In the genomic region with DNA sequence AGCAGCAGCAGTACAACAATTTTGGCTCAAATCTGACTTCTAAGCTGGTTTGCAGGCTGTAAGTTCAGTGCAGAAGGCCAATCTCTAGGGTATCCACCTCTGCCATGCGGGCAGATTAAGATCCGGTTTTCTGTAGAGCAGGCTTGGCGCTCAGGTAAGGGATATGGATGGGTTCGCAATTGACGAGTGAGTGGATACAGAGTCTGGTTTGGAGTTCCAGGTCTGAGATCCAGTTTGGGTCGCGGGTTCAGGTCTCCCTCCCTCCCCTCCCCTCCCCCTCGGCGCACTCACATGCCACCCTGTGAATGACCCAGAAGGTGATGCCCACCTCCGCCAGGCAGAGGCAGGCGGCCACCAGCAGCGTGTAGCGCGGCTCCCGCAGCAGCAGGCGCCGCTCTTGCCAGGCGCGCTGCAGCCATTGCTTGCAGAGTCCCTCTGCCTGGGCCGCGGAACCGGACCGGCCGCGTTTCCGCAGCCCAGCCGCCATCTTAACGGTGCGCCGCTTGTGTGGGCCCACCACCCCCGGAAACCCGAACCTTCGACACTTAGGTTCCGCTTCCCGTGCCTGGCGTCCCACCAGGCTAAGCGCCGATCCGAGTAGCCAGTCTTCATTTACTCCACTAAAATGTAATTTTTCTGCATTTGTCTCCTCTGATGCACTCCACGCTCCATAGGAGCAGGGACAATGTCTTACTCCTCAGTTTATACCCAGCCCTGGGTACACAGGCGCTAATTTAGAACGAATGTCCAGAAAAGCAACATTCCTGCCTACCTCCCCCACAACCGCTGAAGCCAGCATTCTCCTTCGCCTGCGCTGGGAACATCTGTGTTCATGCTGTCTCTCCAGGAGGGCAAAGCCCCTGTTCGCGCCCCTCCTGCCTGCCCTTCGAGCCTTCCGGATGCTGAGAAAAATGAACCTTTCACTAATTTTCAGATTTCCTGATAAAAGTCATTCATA, we compare ENCODE assay signal across 8 cellular contexts. TPM values are rescaled to one million over a fixed set of nuclear protein-coding genes. Genes with fewer than 3 reads are reported as not detected.
DNase-seq lines count a peak whose midpoint lies in the region; ATAC-seq, FAIRE-seq and TF ChIP-seq lines count a peak whose summit lies in the region.

ALG3 (minus strand) TSS at position 509 of the 958 bp plus-strand sequence; CDS start at position 487, 22 bp downstream.

- DNase-seq in SKM-1 treated with dmso at 0.1 percent for 144 hours (lab: John Stamatoyannopoulos, UW; ENCODE audit: unreplicated experiment) = peak; percentile 54
- no peak for DNase-seq in SKM-1 (lab: John Stamatoyannopoulos, UW; ENCODE audit: unreplicated experiment)
- DNase-seq in NCI-H2196 treated with DMSO at 0.1 percent for 48 hours (lab: John Stamatoyannopoulos, UW; ENCODE audit: unreplicated experiment) = peak; percentile 76
- peak; percentile 88 for DNase-seq in activated CD4-positive, CD25-positive, alpha-beta regulatory T cell treated with anti-CD3 and anti-CD28 coated beads, Interleukin-2, amount 50 U/mL, for 72 hours
- DNase-seq in central memory CD8-positive, alpha-beta T cell (ENCODE audit: low spot score in 2 of 2) = peak; percentile 79 to 82
- peak; percentile 94 for DNase-seq in kidney
- DNase-seq in stimulated activated CD4-positive, alpha-beta T cell treated with anti-CD3 and anti-CD28 coated beads, Interleukin-12 subunit alpha, Interleukin-12 subunit beta, amount 100 ng/mL, for 48 hours (ENCODE audit: low read depth in 2 of 3, low spot score in 1 of 3) = peak; percentile 82 to 87 (median 82)

- H3K9me3 Mint-ChIP-seq in central memory CD8-positive, alpha-beta T cell = no peaks in the 10 kb centered on the region

- ATAC-seq in HG03064 (IDR thresholded peaks at IDR 0.05; ENCODE audit: low read depth, unreplicated experiment) = peak; percentile 56
- ATAC-seq in central memory CD8-positive, alpha-beta T cell (replicated peaks; ENCODE audit: extremely low read depth, poor library complexity, severe bottlenecking) = peak; percentile 54

- peaks cover 22% of the 10 kb centered on the region for H3K36me3 Mint-ChIP-seq in central memory CD8-positive, alpha-beta T cell (ENCODE audit: insufficient read depth)

- H3K4me1 ChIP-seq in kidney (ENCODE audit: control insufficient read depth in 1 of 2, insufficient read depth in 1 of 2, low read depth in 1 of 2, low read length in 2 of 2) = peaks cover 6 to 9% of the 10 kb centered on the region in 2 donors

- peak within 1 kb of the TSS; percentile 74 to 100 for H3K4me3 ChIP-seq in kidney (ENCODE audit: low read length in 2 of 2)

- H3K4me3 Mint-ChIP-seq in central memory CD8-positive, alpha-beta T cell = peak within 1 kb of the TSS; percentile 96

- peak within 1 kb of the TSS; percentile 96 for H3K27ac Mint-ChIP-seq in central memory CD8-positive, alpha-beta T cell (ENCODE audit: low read depth)

- peak within 1 kb of the TSS; percentile 86 to 87 for H3K9ac ChIP-seq in kidney (ENCODE audit: low read length in 2 of 2)

- no peaks in the 10 kb centered on the region for H3K27me3 Mint-ChIP-seq in central memory CD8-positive, alpha-beta T cell

- intact Hi-C loops in kidney (cut with DNase I) = no loop called here

- H3K27ac ChIP-seq in kidney (ENCODE audit: low read depth in 2 of 2, low read length in 2 of 2) = peak within 1 kb of the TSS; percentile 26 to 53

- FAIRE-seq in kidney (lab: Jason Lieb, UNC) = no peak

- peaks cover 22% of the 10 kb centered on the region for H3K4me1 Mint-ChIP-seq in central memory CD8-positive, alpha-beta T cell

- peaks cover 6 to 13% of the 10 kb centered on the region in 2 donors for H3K36me3 ChIP-seq in kidney (ENCODE audit: control insufficient read depth in 1 of 2, insufficient read depth in 2 of 2, low read length in 2 of 2)

- H3K9me3 ChIP-seq in kidney (ENCODE audit: control insufficient read depth in 1 of 2, low read length in 2 of 2) = no peaks in the 10 kb centered on the region

- TF ChIP-seq CTCF in kidney (IDR thresholded peaks at IDR 0.05; ENCODE audit: borderline replicate concordance, extremely low read depth, insufficient read depth) = no peak

RNA-seq across cellular contexts. Expression of gene ALG3, which starts in this region (rescaled TPM):
- 33.6 TPM for total RNA-seq in kidney
- polyA plus RNA-seq in kidney (ENCODE audit: insufficient read depth, low read depth, low replicate concordance) = 39.8 TPM
